ENCODE assay signal across 1 cellular context in the genomic region with DNA sequence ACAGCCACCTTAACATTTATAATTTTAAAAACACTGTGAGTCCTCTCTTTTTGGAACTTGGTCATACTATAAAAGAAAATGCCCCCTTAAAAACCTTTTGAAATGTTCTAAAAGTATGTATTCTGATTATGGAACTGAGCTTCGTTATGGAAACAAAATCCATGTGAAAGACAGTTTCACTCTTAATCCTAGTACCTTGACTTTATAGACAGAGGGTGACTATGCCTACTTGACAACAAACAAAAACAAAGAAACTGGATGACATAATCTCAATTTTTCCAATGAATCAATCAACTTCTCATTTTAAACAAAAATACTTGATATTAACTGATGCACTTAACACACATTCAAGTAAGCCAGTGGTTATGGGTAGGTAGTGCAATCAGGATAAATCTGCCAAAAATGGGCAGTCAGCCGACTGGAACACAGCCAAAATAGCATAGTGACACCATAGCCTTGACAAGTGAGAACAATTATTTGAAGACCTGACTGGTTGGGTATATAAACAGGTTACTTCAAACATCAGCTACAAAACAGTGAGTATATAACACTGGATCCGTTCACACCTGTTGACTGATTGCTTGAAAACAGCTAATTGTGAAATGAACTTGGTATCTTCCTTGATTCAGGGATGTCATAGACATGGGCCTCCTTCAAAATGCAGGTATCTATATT.
TF ChIP-seq lines count a peak whose summit lies in the region.

No MANE protein-coding gene starts in this region.

TF ChIP-seq in endothelial cell of umbilical vein, 7 proteins besides CTCF, POLR2A, EP300 and RAD21:
- no peak for TF ChIP-seq EZH2 (IDR thresholded peaks at IDR 0.05; ENCODE audit: borderline replicate concordance, low read depth, low read length, severe bottlenecking)
- TF ChIP-seq JUN (IDR thresholded peaks at IDR 0.05; ENCODE audit: borderline replicate concordance, insufficient read depth, insufficient read length, low read depth) = no peak
- TF ChIP-seq MYC (IDR thresholded peaks at IDR 0.05; ENCODE audit: low read depth, low read length) = no peak
- no peak for TF ChIP-seq FOS (IDR thresholded peaks at IDR 0.05; ENCODE audit: borderline replicate concordance, insufficient read depth, low read length)
- no peak for TF ChIP-seq MAX (IDR thresholded peaks at IDR 0.05; ENCODE audit: insufficient read depth, insufficient read length)
- no peak for TF ChIP-seq POLR2AphosphoS5 (IDR thresholded peaks at IDR 0.05; ENCODE audit: insufficient read depth, low read depth, low read length)
